ENCODE assay signal across 8 cellular contexts in the genomic region with DNA sequence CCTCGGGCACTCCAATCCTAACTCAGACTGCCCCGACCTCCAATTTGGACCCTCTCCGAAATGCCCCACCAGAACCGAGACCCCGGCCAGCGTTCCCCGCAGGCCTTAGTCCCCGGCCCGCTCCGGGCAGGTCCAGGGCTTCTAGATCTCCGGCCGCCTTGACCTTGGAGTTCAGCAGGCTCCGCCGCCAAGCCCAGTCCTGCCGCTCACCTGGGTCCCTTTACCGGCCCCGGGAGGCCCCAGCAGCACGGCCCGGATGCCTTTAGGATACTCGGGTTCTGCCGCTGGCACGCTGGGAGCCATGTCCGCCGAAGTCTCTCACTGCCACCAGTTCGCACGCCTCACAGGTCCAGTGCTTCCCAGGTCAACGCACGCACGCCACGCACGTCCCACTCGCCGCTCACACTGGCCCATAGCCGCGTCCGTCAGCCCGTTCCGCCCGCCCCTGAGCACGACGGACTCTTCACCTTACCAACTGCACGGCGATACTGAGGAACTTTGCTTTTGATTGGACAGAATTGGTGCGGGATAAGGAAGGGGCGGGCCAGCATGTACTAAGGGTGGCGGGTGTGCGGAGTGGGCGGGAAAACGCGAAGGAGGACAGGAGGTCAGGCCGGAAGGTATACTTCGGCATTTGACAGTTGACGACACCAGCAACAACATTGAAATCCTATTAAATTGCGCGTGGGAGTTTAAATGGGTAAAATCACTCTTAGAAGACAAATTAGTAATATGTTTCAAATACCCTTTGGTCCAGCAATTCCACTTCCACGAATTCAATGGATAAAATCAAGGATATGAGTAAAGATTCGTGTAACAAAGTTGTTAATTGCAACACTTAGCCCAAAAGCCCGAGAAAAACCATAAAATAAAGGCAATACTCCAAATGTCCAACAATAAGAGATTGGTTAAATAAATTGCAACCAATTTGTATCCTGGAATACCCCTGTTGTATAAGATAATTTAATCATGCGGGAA. TPM values are rescaled to one million over a fixed set of nuclear protein-coding genes. Genes with fewer than 3 reads are reported as not detected.
A peak's percentile ranks its signal among the peaks of the same experiment; 100 is the strongest.
DNase-seq lines count a peak whose midpoint lies in the region; ATAC-seq, FAIRE-seq and TF ChIP-seq lines count a peak whose summit lies in the region.

A gene (minus strand): TSS at position 358 of the 978 bp plus-strand sequence. CDS start 55 bp downstream, at position 303.

- no peaks in the 10 kb centered on the region for H3K36me3 ChIP-seq in right atrium auricular region
- H3K36me3 ChIP-seq in psoas muscle (ENCODE audit: insufficient read depth in 1 of 2, low read depth in 1 of 2), result peaks cover 0 to 14% of the 10 kb centered on the region in 2 donors

- H3K27ac ChIP-seq in right atrium auricular region (peak within 1 kb of the TSS; percentile 88 to 89), psoas muscle (peak within 1 kb of the TSS; percentile 98)

- DNase-seq in NCI-H187 treated with DMSO at 0.1 percent for 48 hours (lab: John Stamatoyannopoulos, UW), result peak; percentile 97
- peak; percentile 66 to 99 (median 95) for DNase-seq in anterior cingulate cortex (lab: John Stamatoyannopoulos, UW)
- DNase-seq in right atrium auricular region (ENCODE audit: low spot score), result peak; percentile 98
- peak; percentile 96 to 98 for DNase-seq in psoas muscle
- DNase-seq in urothelium cell line (ENCODE audit: low spot score), result peak; percentile 98

- intact Hi-C loops in T-helper 2 cell treated with Interferon-gamma antibody and Interleukin-4, amounts not matched to agents 100 ng/mL and 5 ng/mL, for 36 hours (cut with micrococcal nuclease), result loop anchor here (1.0 to 5.0 kb wide), 5 partner anchors 44 to 220 kb away; a partner anchor contains a TSS
- intact Hi-C loops in psoas muscle (cut with DNase I), result no loop called here

- TF ChIP-seq CTCF in right atrium auricular region (IDR thresholded peaks at IDR 0.05) (no peak), psoas muscle (IDR thresholded peaks at IDR 0.05) (no peak)

- no peaks in the 10 kb centered on the region for H3K27me3 ChIP-seq in right atrium auricular region
- no peaks in the 10 kb centered on the region for H3K27me3 ChIP-seq in psoas muscle (ENCODE audit: insufficient read depth in 3 of 3, low read length in 2 of 3)

- H3K4me3 ChIP-seq in right atrium auricular region (peak within 1 kb of the TSS; percentile 90 to 99), psoas muscle (peak within 1 kb of the TSS; percentile 99)

- FAIRE-seq in urothelium cell line (lab: Jason Lieb, UNC), result peak; percentile 94

- H3K9me3 ChIP-seq in right atrium auricular region, result no peaks in the 10 kb centered on the region
- no peaks in the 10 kb centered on the region for H3K9me3 ChIP-seq in psoas muscle

- ATAC-seq in GM18499 (IDR thresholded peaks at IDR 0.05; ENCODE audit: insufficient read depth, unreplicated experiment) (peak; percentile 74), HG02943 (IDR thresholded peaks at IDR 0.05; ENCODE audit: low read depth, unreplicated experiment) (peak; percentile 97), psoas muscle (peak; percentile 98 to 99 (median 98))

- H3K4me1 ChIP-seq in right atrium auricular region, result peaks cover 0 to 26% of the 10 kb centered on the region in 2 donors
- H3K4me1 ChIP-seq in psoas muscle, result peaks cover 35% of the 10 kb centered on the region

- 5 to 7% (median 5%) methylated on average over 59 of the region's 59 CpGs for WGBS in psoas muscle, 3 donors

RNA-seq across cellular contexts. Expression of the gene that starts here (rescaled TPM):
- total RNA-seq in T-helper 2 cell treated with Interferon-gamma antibody and Interleukin-4, amounts not matched to agents 100 ng/mL and 5 ng/mL, for 36 hours, result 227 and 228 TPM in 2 replicates
- total RNA-seq in right atrium auricular region (100 to 1,000 TPM; 120 to 162 TPM), psoas muscle (100 to 1,000 TPM; 108 to 206 (median 130) TPM)
- polyA plus RNA-seq in psoas muscle, result 100 to 1,000 TPM; 152 to 270 (median 169) TPM

Comparison
In these comparisons a context has a peak if more than half of its experiments do, and no peak if none do; other contexts are left out.
1. Peak in every context shown above with its lines: DNase-seq, ATAC-seq, H3K4me3 ChIP-seq and H3K27ac ChIP-seq.